Comparison of ENCODE assay signal across 1 cellular context in the genomic region with DNA sequence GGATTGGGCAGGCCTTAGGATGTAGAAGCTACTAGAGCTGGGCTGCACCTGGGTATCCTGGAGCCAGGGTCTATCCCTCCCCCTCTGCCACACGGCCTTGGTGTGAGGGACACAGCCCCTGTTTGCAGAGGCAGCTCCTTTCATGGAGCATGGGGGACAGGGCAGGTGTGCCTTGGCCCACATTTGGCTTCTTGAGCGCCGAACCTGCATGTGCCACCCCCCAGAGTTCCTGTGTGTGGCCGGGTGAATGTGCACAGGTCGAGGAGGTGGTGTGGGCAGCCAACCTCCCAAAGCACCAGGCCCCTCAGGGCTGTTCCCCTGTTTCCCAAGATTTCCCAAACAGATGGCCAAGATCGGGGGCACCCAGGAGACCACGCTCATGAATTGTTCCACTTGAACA.
TF ChIP-seq lines count a peak whose summit lies in the region.

No MANE protein-coding gene starts in this region.

TF ChIP-seq in H1, 55 proteins besides CTCF, POLR2A, EP300 and RAD21:
- TF ChIP-seq SP4 (IDR thresholded peaks at IDR 0.05; ENCODE audit: low read length) (no peak), CTBP2 (IDR thresholded peaks at IDR 0.05; ENCODE audit: borderline replicate concordance, insufficient read depth, insufficient read length, low read length) (no peak), EZH2 (IDR thresholded peaks at IDR 0.05; ENCODE audit: low read depth, low read length, severe bottlenecking) (no peak), CHD1 (IDR thresholded peaks at IDR 0.05; ENCODE audit: low read depth, low read length) (no peak), RNF2 (IDR thresholded peaks at IDR 0.05; ENCODE audit: borderline replicate concordance, low read depth, low read length, missing control alignments, poor library complexity, severe bottlenecking) (no peak), ATF3 (IDR thresholded peaks at IDR 0.05; ENCODE audit: insufficient read depth, low read depth, low read length) (no peak), YY1 (IDR thresholded peaks at IDR 0.05; ENCODE audit: low read depth, low read length) (no peak), TEAD4 (IDR thresholded peaks at IDR 0.05; ENCODE audit: low read depth, low read length) (no peak), EGR1 (IDR thresholded peaks at IDR 0.05; ENCODE audit: borderline replicate concordance, low read depth, low read length) (no peak), SAP30 (IDR thresholded peaks at IDR 0.05; ENCODE audit: insufficient read depth, insufficient replicate concordance, low read length) (no peak), CREB1 (IDR thresholded peaks at IDR 0.05) (no peak), SIRT6 (IDR thresholded peaks at IDR 0.05; ENCODE audit: low read length) (no peak), JUN (IDR thresholded peaks at IDR 0.05; ENCODE audit: low read depth, low read length) (no peak), PHF8 (conservative IDR thresholded peaks at IDR 0.05; ENCODE audit: low read depth, low read length) (no peak), ASH2L (IDR thresholded peaks at IDR 0.05; ENCODE audit: low read length) (no peak), BACH1 (IDR thresholded peaks at IDR 0.05; ENCODE audit: low read length) (no peak)
- TF ChIP-seq, protein P1, sequence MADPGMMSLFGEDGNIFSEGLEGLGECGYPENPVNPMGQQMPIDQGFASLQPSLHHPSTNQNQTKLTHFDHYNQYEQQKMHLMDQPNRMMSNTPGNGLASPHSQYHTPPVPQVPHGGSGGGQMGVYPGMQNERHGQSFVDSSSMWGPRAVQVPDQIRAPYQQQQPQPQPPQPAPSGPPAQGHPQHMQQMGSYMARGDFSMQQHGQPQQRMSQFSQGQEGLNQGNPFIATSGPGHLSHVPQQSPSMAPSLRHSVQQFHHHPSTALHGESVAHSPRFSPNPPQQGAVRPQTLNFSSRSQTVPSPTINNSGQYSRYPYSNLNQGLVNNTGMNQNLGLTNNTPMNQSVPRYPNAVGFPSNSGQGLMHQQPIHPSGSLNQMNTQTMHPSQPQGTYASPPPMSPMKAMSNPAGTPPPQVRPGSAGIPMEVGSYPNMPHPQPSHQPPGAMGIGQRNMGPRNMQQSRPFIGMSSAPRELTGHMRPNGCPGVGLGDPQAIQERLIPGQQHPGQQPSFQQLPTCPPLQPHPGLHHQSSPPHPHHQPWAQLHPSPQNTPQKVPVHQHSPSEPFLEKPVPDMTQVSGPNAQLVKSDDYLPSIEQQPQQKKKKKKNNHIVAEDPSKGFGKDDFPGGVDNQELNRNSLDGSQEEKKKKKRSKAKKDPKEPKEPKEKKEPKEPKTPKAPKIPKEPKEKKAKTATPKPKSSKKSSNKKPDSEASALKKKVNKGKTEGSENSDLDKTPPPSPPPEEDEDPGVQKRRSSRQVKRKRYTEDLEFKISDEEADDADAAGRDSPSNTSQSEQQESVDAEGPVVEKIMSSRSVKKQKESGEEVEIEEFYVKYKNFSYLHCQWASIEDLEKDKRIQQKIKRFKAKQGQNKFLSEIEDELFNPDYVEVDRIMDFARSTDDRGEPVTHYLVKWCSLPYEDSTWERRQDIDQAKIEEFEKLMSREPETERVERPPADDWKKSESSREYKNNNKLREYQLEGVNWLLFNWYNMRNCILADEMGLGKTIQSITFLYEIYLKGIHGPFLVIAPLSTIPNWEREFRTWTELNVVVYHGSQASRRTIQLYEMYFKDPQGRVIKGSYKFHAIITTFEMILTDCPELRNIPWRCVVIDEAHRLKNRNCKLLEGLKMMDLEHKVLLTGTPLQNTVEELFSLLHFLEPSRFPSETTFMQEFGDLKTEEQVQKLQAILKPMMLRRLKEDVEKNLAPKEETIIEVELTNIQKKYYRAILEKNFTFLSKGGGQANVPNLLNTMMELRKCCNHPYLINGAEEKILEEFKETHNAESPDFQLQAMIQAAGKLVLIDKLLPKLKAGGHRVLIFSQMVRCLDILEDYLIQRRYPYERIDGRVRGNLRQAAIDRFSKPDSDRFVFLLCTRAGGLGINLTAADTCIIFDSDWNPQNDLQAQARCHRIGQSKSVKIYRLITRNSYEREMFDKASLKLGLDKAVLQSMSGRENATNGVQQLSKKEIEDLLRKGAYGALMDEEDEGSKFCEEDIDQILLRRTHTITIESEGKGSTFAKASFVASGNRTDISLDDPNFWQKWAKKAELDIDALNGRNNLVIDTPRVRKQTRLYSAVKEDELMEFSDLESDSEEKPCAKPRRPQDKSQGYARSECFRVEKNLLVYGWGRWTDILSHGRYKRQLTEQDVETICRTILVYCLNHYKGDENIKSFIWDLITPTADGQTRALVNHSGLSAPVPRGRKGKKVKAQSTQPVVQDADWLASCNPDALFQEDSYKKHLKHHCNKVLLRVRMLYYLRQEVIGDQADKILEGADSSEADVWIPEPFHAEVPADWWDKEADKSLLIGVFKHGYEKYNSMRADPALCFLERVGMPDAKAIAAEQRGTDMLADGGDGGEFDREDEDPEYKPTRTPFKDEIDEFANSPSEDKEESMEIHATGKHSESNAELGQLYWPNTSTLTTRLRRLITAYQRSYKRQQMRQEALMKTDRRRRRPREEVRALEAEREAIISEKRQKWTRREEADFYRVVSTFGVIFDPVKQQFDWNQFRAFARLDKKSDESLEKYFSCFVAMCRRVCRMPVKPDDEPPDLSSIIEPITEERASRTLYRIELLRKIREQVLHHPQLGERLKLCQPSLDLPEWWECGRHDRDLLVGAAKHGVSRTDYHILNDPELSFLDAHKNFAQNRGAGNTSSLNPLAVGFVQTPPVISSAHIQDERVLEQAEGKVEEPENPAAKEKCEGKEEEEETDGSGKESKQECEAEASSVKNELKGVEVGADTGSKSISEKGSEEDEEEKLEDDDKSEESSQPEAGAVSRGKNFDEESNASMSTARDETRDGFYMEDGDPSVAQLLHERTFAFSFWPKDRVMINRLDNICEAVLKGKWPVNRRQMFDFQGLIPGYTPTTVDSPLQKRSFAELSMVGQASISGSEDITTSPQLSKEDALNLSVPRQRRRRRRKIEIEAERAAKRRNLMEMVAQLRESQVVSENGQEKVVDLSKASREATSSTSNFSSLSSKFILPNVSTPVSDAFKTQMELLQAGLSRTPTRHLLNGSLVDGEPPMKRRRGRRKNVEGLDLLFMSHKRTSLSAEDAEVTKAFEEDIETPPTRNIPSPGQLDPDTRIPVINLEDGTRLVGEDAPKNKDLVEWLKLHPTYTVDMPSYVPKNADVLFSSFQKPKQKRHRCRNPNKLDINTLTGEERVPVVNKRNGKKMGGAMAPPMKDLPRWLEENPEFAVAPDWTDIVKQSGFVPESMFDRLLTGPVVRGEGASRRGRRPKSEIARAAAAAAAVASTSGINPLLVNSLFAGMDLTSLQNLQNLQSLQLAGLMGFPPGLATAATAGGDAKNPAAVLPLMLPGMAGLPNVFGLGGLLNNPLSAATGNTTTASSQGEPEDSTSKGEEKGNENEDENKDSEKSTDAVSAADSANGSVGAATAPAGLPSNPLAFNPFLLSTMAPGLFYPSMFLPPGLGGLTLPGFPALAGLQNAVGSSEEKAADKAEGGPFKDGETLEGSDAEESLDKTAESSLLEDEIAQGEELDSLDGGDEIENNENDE (IDR thresholded peaks at IDR 0.05; ENCODE audit: insufficient replicate concordance, low read length): no peak
